Comparison of ENCODE assay signal across 24 cellular contexts in genomic region chr1:232244426-232244825, GRCh38.
"Had no signal": no experiment of that assay in that cellular context is flagged by ENCODE, and none has a peak within 500 bp of the region (broad histone marks: within the 10 kb centered on the region; RNA-seq: fewer than 3 reads in every experiment).

No MANE protein-coding gene starts in this region.

- DNase-seq: activated CD4-positive, alpha-beta memory T cell treated with anti-CD3 and anti-CD28 coated beads for 36 hours; activated CD4-positive, alpha-beta T cell treated with anti-CD3 and anti-CD28 coated beads, Interleukin-2, amount 10 ng/mL, durations not matched to agents 7 days and 5 days; activated CD4-positive, CD25-positive, alpha-beta regulatory T cell; activated CD8-positive, alpha-beta memory T cell treated with anti-CD3 and anti-CD28 coated beads for 24 hours; activated gamma-delta T cell; activated naive CD4-positive, alpha-beta T cell treated with anti-CD3 and anti-CD28 coated beads for 36 hours; activated T-cell treated with anti-CD3 and anti-CD28 coated beads, Interleukin-2, amount 50 U/mL, for 48 hours; amygdala; Kasumi-1; KBM-7; NCI-H1105 treated with DMSO at 0.1 percent for 48 hours; NCI-H1436 treated with DMSO at 0.1 percent for 48 hours; NCI-H2029 treated with DMSO at 0.1 percent for 48 hours; NCI-H345; NCI-H526 treated with DMSO at 0.1 percent for 48 hours; NK-92 treated with Interleukin-12 subunit alpha and Interleukin-12 subunit beta, amount 100 ng/mL, for 24 hours; OCI-M1; RPMI8226; T-cell had no signal

- H3K4me3 Mint-ChIP-seq: activated CD4-positive, alpha-beta memory T cell treated with anti-CD3 and anti-CD28 coated beads for 36 hours; activated CD4-positive, alpha-beta T cell treated with anti-CD3 and anti-CD28 coated beads, Interleukin-2, amount 10 ng/mL, durations not matched to agents 7 days and 5 days; activated naive CD4-positive, alpha-beta T cell treated with anti-CD3 and anti-CD28 coated beads for 36 hours; activated naive CD8-positive, alpha-beta T cell; activated T-helper 17 cell treated with anti-CD3 and anti-CD28 coated beads, Interleukin-2, amount 50 U/mL, for 72 hours; brain; T-cell had no signal

- H3K4me1 Mint-ChIP-seq: activated CD4-positive, alpha-beta T cell treated with anti-CD3 and anti-CD28 coated beads, Interleukin-2, amount 10 ng/mL, durations not matched to agents 7 days and 5 days had no signal

- ATAC-seq: activated T-helper 17 cell treated with anti-CD3 and anti-CD28 coated beads, Interleukin-2, amount 50 U/mL, for 72 hours; Panc1; Right ventricle myocardium inferior; T-cell had no signal

- H3K9me3 Mint-ChIP-seq: activated CD4-positive, alpha-beta memory T cell treated with anti-CD3 and anti-CD28 coated beads for 36 hours; activated CD4-positive, alpha-beta T cell treated with anti-CD3 and anti-CD28 coated beads, Interleukin-2, amount 10 ng/mL, durations not matched to agents 7 days and 5 days; activated naive CD4-positive, alpha-beta T cell treated with anti-CD3 and anti-CD28 coated beads for 36 hours had no signal

- H3K36me3 Mint-ChIP-seq: activated CD4-positive, alpha-beta memory T cell treated with anti-CD3 and anti-CD28 coated beads for 36 hours; activated naive CD8-positive, alpha-beta T cell; brain; T-cell had no signal

- H3K27ac Mint-ChIP-seq: activated CD4-positive, alpha-beta memory T cell treated with anti-CD3 and anti-CD28 coated beads for 36 hours; activated CD4-positive, alpha-beta T cell treated with anti-CD3 and anti-CD28 coated beads, Interleukin-2, amount 10 ng/mL, durations not matched to agents 7 days and 5 days; activated naive CD4-positive, alpha-beta T cell treated with anti-CD3 and anti-CD28 coated beads for 36 hours; activated naive CD8-positive, alpha-beta T cell; activated T-helper 17 cell treated with anti-CD3 and anti-CD28 coated beads, Interleukin-2, amount 50 U/mL, for 72 hours; brain; T-cell had no signal
